8 cellular contexts compared by ENCODE assay signal in the genomic region with DNA sequence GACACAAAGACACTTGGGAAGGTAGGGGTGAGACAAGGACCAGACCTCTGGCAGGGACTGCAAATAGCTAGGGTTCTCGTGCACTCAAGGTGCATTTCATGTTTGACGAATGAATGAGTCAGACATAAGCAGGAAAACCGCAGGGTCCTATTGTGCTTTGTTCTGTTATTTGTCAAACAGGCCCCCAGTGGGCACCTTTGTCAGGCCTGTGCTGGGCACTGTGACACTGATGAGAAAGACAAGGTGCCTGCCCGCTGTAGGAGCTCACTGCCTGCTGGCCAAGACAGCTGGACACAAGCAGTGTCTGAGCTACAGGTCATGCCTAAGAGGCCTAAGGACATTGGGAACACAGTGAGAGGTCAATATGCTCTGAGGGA. TPM values are rescaled to one million over a fixed set of nuclear protein-coding genes. Genes with fewer than 3 reads are reported as not detected.
DNase-seq lines count a peak whose midpoint lies in the region; ATAC-seq and TF ChIP-seq lines count a peak whose summit lies in the region.
"Had no signal": no experiment of that assay in that cellular context is flagged by ENCODE, and none has a peak within 500 bp of the region (broad histone marks: within the 10 kb centered on the region; RNA-seq: fewer than 3 reads in every experiment).

No MANE protein-coding gene starts in this region.

- DNase-seq in LoVo (ENCODE audit: low spot score), result peak; percentile 49
- DNase-seq in activated T-cell treated with anti-CD3 and anti-CD28 coated beads, Interleukin-2, amount 50 U/mL, for 1 hour, result peak; percentile 38
- DNase-seq in natural killer cell, result no peak
- DNase-seq in activated CD4-positive, CD25-positive, alpha-beta regulatory T cell treated with anti-CD3 and anti-CD28 coated beads, Interleukin-2, amount 50 U/mL, for 72 hours, result no peak
- DNase-seq: NCI-H526 treated with DMSO at 0.1 percent for 48 hours had no signal

- no peaks in the 10 kb centered on the region for H3K36me3 Mint-ChIP-seq in natural killer cell

- H3K9me3 Mint-ChIP-seq in natural killer cell, result no peaks in the 10 kb centered on the region

- peaks cover 6 to 9% of the 10 kb centered on the region in 2 donors for H3K4me1 Mint-ChIP-seq in natural killer cell

- peak overlapping the region; percentile 70 for H3K4me3 Mint-ChIP-seq in natural killer cell

- peaks cover 12 to 14% of the 10 kb centered on the region in 2 donors for H3K27me3 Mint-ChIP-seq in natural killer cell (ENCODE audit: low read depth in 2 of 2)

- ATAC-seq in natural killer cell (no peak), GM21576 (IDR thresholded peaks at IDR 0.05; ENCODE audit: unreplicated experiment) (no peak), GM21360 (IDR thresholded peaks at IDR 0.05; ENCODE audit: unreplicated experiment) (no peak)

- intact Hi-C loops in natural killer cell (cut with micrococcal nuclease), result loop anchor here (1.0 kb wide), 1 partner anchor 101 kb away; a partner anchor contains a TSS

- 0 out of 2 replicates have a peak, but pooled peaks have one; percentile 20 for TF ChIP-seq CTCF in GM12874 (IDR thresholded peaks at IDR 0.05; ENCODE audit: insufficient read depth, low read depth, low read length)
- no peak for TF ChIP-seq CTCF in natural killer cell (IDR thresholded peaks at IDR 0.05)

- H3K27ac Mint-ChIP-seq in natural killer cell, result no peak overlapping the region

RNA-seq across cellular contexts. Expression of a gene that starts 2.3 kb away (rescaled TPM):
- total RNA-seq in natural killer cell, result under 1 TPM in 2 of 3 donors, not detected in 1; 0.09 to 0.13 TPM

RNA-seq across cellular contexts. Expression of a gene that starts 31.3 kb away (rescaled TPM):
- total RNA-seq in natural killer cell, result not detected

RNA-seq across cellular contexts. Expression of a gene that starts 52.1 kb away (rescaled TPM):
- total RNA-seq in natural killer cell, result 1 to 10 TPM; 3.7 to 7.2 (median 4.8) TPM

RNA-seq across cellular contexts. Expression of a gene that starts 52.6 kb away (rescaled TPM):
- total RNA-seq in natural killer cell, result 100 to 1,000 TPM; 250 to 357 (median 296) TPM

RNA-seq across cellular contexts. Expression of a gene that starts 52.7 kb away (rescaled TPM):
- 10 to 100 TPM; 10.1 to 15.1 (median 12.1) TPM for total RNA-seq in natural killer cell

Comparison
In these comparisons a context has a peak if more than half of its experiments do, and no peak if none do; other contexts are left out.
1. DNase-seq: peak in LoVo (single experiment) and activated T-cell treated with anti-CD3 and anti-CD28 coated beads, Interleukin-2, amount 50 U/mL, for 1 hour (single experiment); none in natural killer cell (single experiment) and activated CD4-positive, CD25-positive, alpha-beta regulatory T cell treated with anti-CD3 and anti-CD28 coated beads, Interleukin-2, amount 50 U/mL, for 72 hours (single experiment).